12 cellular contexts compared by ENCODE assay signal in the genomic region with DNA sequence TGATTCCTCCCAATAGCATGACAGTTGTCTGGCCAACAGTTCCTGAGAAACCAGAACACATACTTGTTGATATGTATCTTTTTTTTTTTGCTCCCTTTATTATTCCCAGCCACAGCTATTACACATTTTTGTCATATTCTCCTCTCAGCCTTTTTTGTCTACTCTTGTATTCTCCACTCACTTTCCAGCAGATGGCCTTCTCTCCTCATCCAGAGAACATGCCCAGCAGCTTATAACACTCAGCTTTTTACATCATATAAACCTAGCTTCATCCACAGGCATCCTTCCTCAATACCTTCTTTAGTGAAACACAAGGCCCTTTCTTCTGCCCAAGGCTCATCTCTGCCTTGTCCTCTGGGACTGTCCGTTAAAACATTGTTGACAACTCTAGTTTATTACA.
DNase-seq lines count a peak whose midpoint lies in the region; ATAC-seq and TF ChIP-seq lines count a peak whose summit lies in the region.
"Had no signal": no experiment of that assay in that cellular context is flagged by ENCODE, and none has a peak within 500 bp of the region (broad histone marks: within the 10 kb centered on the region; RNA-seq: fewer than 3 reads in every experiment).

No MANE protein-coding gene starts in this region.

- no peak overlapping the region for H3K27ac Mint-ChIP-seq in activated naive CD8-positive, alpha-beta T cell treated with anti-CD3 and anti-CD28 coated beads, Interleukin-2, amount 50 U/mL, for 24 hours
- H3K27ac Mint-ChIP-seq: activated CD4-positive, alpha-beta memory T cell treated with anti-CD3 and anti-CD28 coated beads for 36 hours; nephron had no signal

- ATAC-seq in activated naive CD8-positive, alpha-beta T cell treated with anti-CD3 and anti-CD28 coated beads, Interleukin-2, amount 50 U/mL, for 24 hours = no peak

- H3K36me3 Mint-ChIP-seq in activated naive CD8-positive, alpha-beta T cell treated with anti-CD3 and anti-CD28 coated beads, Interleukin-2, amount 50 U/mL, for 24 hours (ENCODE audit: low read depth) = no peaks in the 10 kb centered on the region
- H3K36me3 Mint-ChIP-seq: activated CD4-positive, alpha-beta memory T cell treated with anti-CD3 and anti-CD28 coated beads for 36 hours had no signal

- H3K4me3 Mint-ChIP-seq in activated naive CD8-positive, alpha-beta T cell treated with anti-CD3 and anti-CD28 coated beads, Interleukin-2, amount 50 U/mL, for 24 hours = no peak overlapping the region
- H3K4me3 Mint-ChIP-seq: activated CD4-positive, alpha-beta memory T cell treated with anti-CD3 and anti-CD28 coated beads for 36 hours; nephron had no signal

- peak; percentile 18 for DNase-seq in Daoy (ENCODE audit: low read depth)
- DNase-seq in NB4 (ENCODE audit: low read depth) = peak; percentile 18
- DNase-seq in amniotic epithelial cell (ENCODE audit: low read depth) = peak; percentile 32
- peak; percentile 33 for DNase-seq in iris pigment epithelial cell (ENCODE audit: low read depth)
- no peak for DNase-seq in activated naive CD8-positive, alpha-beta T cell treated with anti-CD3 and anti-CD28 coated beads, Interleukin-2, amount 50 U/mL, for 24 hours
- no peak for DNase-seq in globus pallidus (ENCODE audit: low spot score)
- DNase-seq in stimulated activated naive CD4-positive, alpha-beta T cell (lab: John Stamatoyannopoulos, UW) = no peak
- DNase-seq in middle frontal gyrus (ENCODE audit: extremely low spot score, low spot score) = no peak
- DNase-seq: activated CD4-positive, alpha-beta memory T cell treated with anti-CD3 and anti-CD28 coated beads for 36 hours; activated naive CD4-positive, alpha-beta T cell treated with anti-CD3 and anti-CD28 coated beads, Interleukin-2, amount 50 U/mL, for 16 hours; effector CD8-positive, alpha-beta T cell had no signal

- TF ChIP-seq CTCF in NB4 (IDR thresholded peaks at IDR 0.05; ENCODE audit: low read depth, low read length) = no peak

- no peak for TF ChIP-seq POLR2A in NB4 (IDR thresholded peaks at IDR 0.05; ENCODE audit: extremely low read depth, insufficient read length)

- no peaks in the 10 kb centered on the region for H3K9me3 Mint-ChIP-seq in activated naive CD8-positive, alpha-beta T cell treated with anti-CD3 and anti-CD28 coated beads, Interleukin-2, amount 50 U/mL, for 24 hours
- H3K9me3 Mint-ChIP-seq: activated CD4-positive, alpha-beta memory T cell treated with anti-CD3 and anti-CD28 coated beads for 36 hours; nephron had no signal

- H3K4me3 ChIP-seq in NB4 (ENCODE audit: low read depth, low read length) = no peak overlapping the region

- H3K4me1 Mint-ChIP-seq in activated naive CD8-positive, alpha-beta T cell treated with anti-CD3 and anti-CD28 coated beads, Interleukin-2, amount 50 U/mL, for 24 hours = no peaks in the 10 kb centered on the region
- H3K4me1 Mint-ChIP-seq: nephron had no signal

- no peaks in the 10 kb centered on the region for H3K27me3 Mint-ChIP-seq in activated naive CD8-positive, alpha-beta T cell treated with anti-CD3 and anti-CD28 coated beads, Interleukin-2, amount 50 U/mL, for 24 hours

Comparison
In these comparisons a context has a peak if more than half of its experiments do, and no peak if none do; other contexts are left out.
1. DNase-seq: peak in Daoy (single experiment), NB4 (single experiment), amniotic epithelial cell (single experiment) and iris pigment epithelial cell (single experiment); none in activated naive CD8-positive, alpha-beta T cell treated with anti-CD3 and anti-CD28 coated beads, Interleukin-2, amount 50 U/mL, for 24 hours (single experiment), globus pallidus (single experiment), stimulated activated naive CD4-positive, alpha-beta T cell (0 of 6) and middle frontal gyrus (single experiment).